Comparison of ENCODE assay signal across 1 cellular context in genomic region chr10:77070892-77071595, GRCh38.
TF ChIP-seq lines count a peak whose summit lies in the region.

No MANE protein-coding gene starts in this region.

TF ChIP-seq in H1, 55 proteins besides CTCF, POLR2A, EP300 and RAD21:
- TF ChIP-seq SP2 (IDR thresholded peaks at IDR 0.05; ENCODE audit: low read length) (no peak), E2F6 (IDR thresholded peaks at IDR 0.05) (no peak), CHD2 (IDR thresholded peaks at IDR 0.05; ENCODE audit: low read length) (no peak), CHD1 (IDR thresholded peaks at IDR 0.05; ENCODE audit: low read depth, low read length) (no peak), CREB1 (IDR thresholded peaks at IDR 0.05) (no peak), NRF1 (IDR thresholded peaks at IDR 0.05; ENCODE audit: low read depth, low read length) (no peak), BACH1 (IDR thresholded peaks at IDR 0.05; ENCODE audit: low read length) (no peak), RXRA (IDR thresholded peaks at IDR 0.05; ENCODE audit: insufficient read depth, low read depth, low read length) (no peak), SP4 (IDR thresholded peaks at IDR 0.05; ENCODE audit: low read length) (no peak), CBX5 (IDR thresholded peaks at IDR 0.05; ENCODE audit: low read depth, low read length) (no peak), RNF2 (IDR thresholded peaks at IDR 0.05; ENCODE audit: borderline replicate concordance, low read depth, low read length, missing control alignments, poor library complexity, severe bottlenecking) (no peak), KDM1A (IDR thresholded peaks at IDR 0.05; ENCODE audit: borderline replicate concordance, low read length) (no peak), BCL11A (IDR thresholded peaks at IDR 0.05; ENCODE audit: low read depth in 2 of 2, low read length in 2 of 2) (no peak), CBX8 (IDR thresholded peaks at IDR 0.05; ENCODE audit: borderline replicate concordance, low read depth, low read length) (no peak)
TF ChIP-seq in H1: peak in this region for 0.
